ENCODE assay signal across 10 cellular contexts in the genomic region with DNA sequence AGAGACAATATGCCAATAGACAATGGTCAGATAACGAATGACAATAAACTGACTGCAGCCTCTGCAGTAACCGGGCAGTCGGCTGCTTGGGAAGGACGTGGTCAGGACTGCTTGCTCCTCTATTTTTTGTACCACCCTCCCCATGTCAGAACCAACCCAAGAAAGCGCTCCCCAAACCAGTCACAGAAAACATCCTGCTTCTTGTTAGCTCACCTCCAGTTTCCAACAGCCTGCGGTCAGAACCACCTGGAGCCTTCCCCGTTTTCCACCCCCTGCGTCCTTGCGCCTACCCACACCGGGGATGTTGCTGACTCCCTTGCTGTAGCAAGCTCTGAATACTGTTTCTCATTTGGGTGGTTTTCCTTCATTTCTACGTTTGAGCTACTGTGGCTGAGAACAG. TPM values are rescaled to one million over a fixed set of nuclear protein-coding genes. Genes with fewer than 3 reads are reported as not detected.
DNase-seq lines count a peak whose midpoint lies in the region; TF ChIP-seq lines count a peak whose summit lies in the region.
"Had no signal": no experiment of that assay in that cellular context is flagged by ENCODE, and none has a peak within 500 bp of the region (broad histone marks: within the 10 kb centered on the region; RNA-seq: fewer than 3 reads in every experiment).

No MANE protein-coding gene starts in this region.

- no peak overlapping the region for H3K27ac ChIP-seq in H9 (ENCODE audit: insufficient read length, low read depth, low read length)
- H3K27ac ChIP-seq in stomach: no peak overlapping the region
- no peak overlapping the region for H3K27ac ChIP-seq in esophagus squamous epithelium
- H3K27ac ChIP-seq: SJSA1 had no signal

- H3K4me3 ChIP-seq in Caco-2 (ENCODE audit: low read depth, low read length) (no peak overlapping the region), stomach (no peak overlapping the region), esophagus squamous epithelium (no peak overlapping the region)
- H3K4me3 ChIP-seq: SJSA1 had no signal

- H4K8ac ChIP-seq in H9 (replicated peaks; ENCODE audit: insufficient read length, low read depth, low read length): no peak overlapping the region

- CTCF ChIA-PET in Caco-2 (lab: Charles Lee): interaction anchor here (0.6 kb wide), 1 partner anchor 565 kb away, joined by 7 read pairs; no protein-coding TSS in a partner anchor
- CTCF ChIA-PET in MCF 10A (lab: Yijun Ruan, JAX): interaction anchor here (0.7 to 1.8 kb wide), 3 partner anchors 9 to 46 kb away, joined by 3 to 4 read pairs (median 3); no protein-coding TSS in a partner anchor

- H3K79me1 ChIP-seq in H9 (ENCODE audit: insufficient read depth, low read depth, low read length, poor library complexity, severe bottlenecking): no peaks in the 10 kb centered on the region

- H3K27me3 Mint-ChIP-seq in Caco-2 (ENCODE audit: insufficient read depth, unreplicated experiment) (no peaks in the 10 kb centered on the region), H9 (ENCODE audit: low read depth) (peaks cover 12% of the 10 kb centered on the region), MCF 10A (ENCODE audit: insufficient read depth, unreplicated experiment) (no peaks in the 10 kb centered on the region), osteocyte (ENCODE audit: unreplicated experiment) (no peaks in the 10 kb centered on the region)

- no peak overlapping the region for H3T11ph ChIP-seq in H9 (ENCODE audit: low read length)

- H4K5ac ChIP-seq in H9 (ENCODE audit: insufficient read length, low read depth, low read length): no peak overlapping the region

- no peaks in the 10 kb centered on the region for H4K20me1 ChIP-seq in H9 (ENCODE audit: control insufficient read depth, insufficient read depth, insufficient read length)

- H3K9me3 ChIP-seq in Caco-2 (no peaks in the 10 kb centered on the region), H9 (ENCODE audit: control insufficient read depth, low read depth, low read length) (peaks cover 5% of the 10 kb centered on the region), stomach (peaks cover 0 to 6% (median 0%) of the 10 kb centered on the region in 4 donors), esophagus squamous epithelium (no peaks in the 10 kb centered on the region)

- no peak overlapping the region for H2BK120ac ChIP-seq in H9 (ENCODE audit: low read depth, low read length, poor library complexity, severe bottlenecking)

- no peak for DNase-seq in Caco-2
- no peak for DNase-seq in H9
- no peak for DNase-seq in MCF 10A (ENCODE audit: unreplicated experiment)
- no peak for DNase-seq in osteocyte (ENCODE audit: extremely low spot score, unreplicated experiment)
- DNase-seq in ecto neural progenitor cell (ENCODE audit: low spot score): no peak
- DNase-seq in stomach: no peak
- no peak for DNase-seq in esophagus squamous epithelium (lab: John Stamatoyannopoulos, UW)
- DNase-seq: activated CD4-positive, alpha-beta T cell treated with anti-CD3 and anti-CD28 coated beads for 48 hours; NCI-H524 treated with DMSO at 0.1 percent for 48 hours had no signal

- H3K18ac ChIP-seq in H9 (ENCODE audit: insufficient read length, low read depth, low read length): no peak overlapping the region

- BruUV-seq in Caco-2 (replicated peaks; lab: Mats Ljungman, UMichigan) (no TSS peak), MCF 10A (replicated peaks; lab: Mats Ljungman, UMichigan) (no TSS peak)

- H2BK15ac ChIP-seq in H9 (ENCODE audit: low read depth, low read length): no peak overlapping the region

- no CpG with 5 or more reads among the region's 11 CpGs for WGBS in H9 (ENCODE audit: extremely low coverage, insufficient read length, low lambda C conversion rate)
- 66 to 85% (median 76%) methylated on average over 11 of the region's 11 CpGs for WGBS in stomach, 5 donors
- 76 to 79% methylated on average over 11 of the region's 11 CpGs for WGBS in esophagus squamous epithelium, 2 donors

- POLR2A ChIA-PET in Caco-2 (lab: Charles Lee): no interaction called here
- POLR2A ChIA-PET in MCF 10A (lab: Yijun Ruan, JAX): interaction anchor here (1.1 to 3.2 kb wide), 3 partner anchors 10 to 239 kb away, joined by 3 to 18 read pairs (median 9); no protein-coding TSS in a partner anchor

- TF ChIP-seq POLR2A in stomach (IDR thresholded peaks at IDR 0.05) (no peak), esophagus squamous epithelium (IDR thresholded peaks at IDR 0.05) (no peak)

- peaks cover 40% of the 10 kb centered on the region for H3K36me3 Mint-ChIP-seq in Caco-2 (ENCODE audit: insufficient read depth, unreplicated experiment)
- H3K36me3 Mint-ChIP-seq in H9 (ENCODE audit: insufficient read depth in 1 of 3, low read depth in 3 of 3): peaks cover 16 to 36% (median 31%) of the 10 kb centered on the region in 3 experiments
- H3K36me3 Mint-ChIP-seq in MCF 10A (ENCODE audit: insufficient read depth, unreplicated experiment): peaks cover 31% of the 10 kb centered on the region
- peaks cover 13% of the 10 kb centered on the region for H3K36me3 Mint-ChIP-seq in osteocyte (ENCODE audit: unreplicated experiment)

- no peak overlapping the region for H2AK5ac ChIP-seq in H9 (ENCODE audit: insufficient read length, low read length)

- no peaks in the 10 kb centered on the region for H3K4me1 ChIP-seq in Caco-2
- H3K4me1 ChIP-seq in H9 (ENCODE audit: insufficient read depth, low read length): no peaks in the 10 kb centered on the region
- peaks cover 0 to 33% (median 26%) of the 10 kb centered on the region in 4 donors for H3K4me1 ChIP-seq in stomach
- H3K4me1 ChIP-seq in esophagus squamous epithelium: peaks cover 3 to 38% (median 8%) of the 10 kb centered on the region in 3 donors

- H2AFZ ChIP-seq in H9 (ENCODE audit: low read length): no peak overlapping the region

- no peak overlapping the region for H3K4ac ChIP-seq in H9 (ENCODE audit: low read depth, low read length)

- no peak overlapping the region for H2BK5ac ChIP-seq in H9 (ENCODE audit: insufficient read length, low read length)

- TF ChIP-seq CTCF in Caco-2 (IDR thresholded peaks at IDR 0.05; ENCODE audit: insufficient read depth in 1 of 2, low read depth in 1 of 2, low read length in 1 of 2, severe bottlenecking in 1 of 2, unreplicated experiment in 1 of 2) (no peak), H9 (conservative IDR thresholded peaks at IDR 0.05) (no peak), MCF 10A (IDR thresholded peaks at IDR 0.05; ENCODE audit: unreplicated experiment) (no peak), osteocyte (IDR thresholded peaks at IDR 0.05) (no peak), stomach (IDR thresholded peaks at IDR 0.05) (no peak), esophagus squamous epithelium (IDR thresholded peaks at IDR 0.05) (no peak)

- no peak overlapping the region for H3K14ac ChIP-seq in H9 (ENCODE audit: insufficient read depth, low read length)

- no peak overlapping the region for H2BK12ac ChIP-seq in H9 (ENCODE audit: insufficient read length, low read depth, low read length)

- H3K23ac ChIP-seq in H9 (ENCODE audit: insufficient read length, low read depth, low read length): no peak overlapping the region

- H3K27me3 ChIP-seq in Caco-2 (replicated peaks; ENCODE audit: control insufficient read depth, insufficient read depth, low read length) (no peaks in the 10 kb centered on the region), H9 (ENCODE audit: insufficient read depth, low read length) (no peaks in the 10 kb centered on the region), stomach (no peaks in the 10 kb centered on the region), esophagus squamous epithelium (no peaks in the 10 kb centered on the region)
- H3K27me3 ChIP-seq: SJSA1 had no signal

- no peaks in the 10 kb centered on the region for H3K23me2 ChIP-seq in H9 (ENCODE audit: insufficient read length, low read depth, low read length, poor library complexity, severe bottlenecking)

- H3K4me1 Mint-ChIP-seq in Caco-2 (ENCODE audit: low read depth, unreplicated experiment) (no peaks in the 10 kb centered on the region), H9 (peaks cover 13 to 15% of the 10 kb centered on the region in 2 experiments), MCF 10A (ENCODE audit: insufficient read depth, unreplicated experiment) (peaks cover 15% of the 10 kb centered on the region), osteocyte (ENCODE audit: unreplicated experiment) (peaks cover 20% of the 10 kb centered on the region)

- peak overlapping the region; percentile 2 for H3K4me2 ChIP-seq in H9 (ENCODE audit: insufficient read depth, insufficient read length, low read length)

- H3K27ac Mint-ChIP-seq in Caco-2 (ENCODE audit: unreplicated experiment) (peak overlapping the region; percentile 70), H9 (no peak overlapping the region; a peak in 1 of 7 replicates), MCF 10A (ENCODE audit: low read depth, unreplicated experiment) (peak overlapping the region; percentile 8), osteocyte (ENCODE audit: unreplicated experiment) (peak overlapping the region; percentile 56)

- H3K9me3 Mint-ChIP-seq in Caco-2 (ENCODE audit: unreplicated experiment): no peaks in the 10 kb centered on the region
- H3K9me3 Mint-ChIP-seq in H9: no peaks in the 10 kb centered on the region
- H3K9me3 Mint-ChIP-seq in MCF 10A (ENCODE audit: unreplicated experiment): no peaks in the 10 kb centered on the region
- H3K9me3 Mint-ChIP-seq in osteocyte (ENCODE audit: unreplicated experiment): no peaks in the 10 kb centered on the region

- H4K91ac ChIP-seq in H9 (ENCODE audit: insufficient read length, low read depth, low read length): no peak overlapping the region

- peak overlapping the region; percentile 84 for H3K4me3 Mint-ChIP-seq in Caco-2 (ENCODE audit: unreplicated experiment)
- H3K4me3 Mint-ChIP-seq in H9: peak overlapping the region; percentile 38 to 95; a peak in 4 of 5 replicates
- peak overlapping the region; percentile 94 for H3K4me3 Mint-ChIP-seq in MCF 10A (ENCODE audit: unreplicated experiment)
- peak overlapping the region; percentile 96 for H3K4me3 Mint-ChIP-seq in osteocyte (ENCODE audit: unreplicated experiment)

- TF ChIP-seq EP300 in stomach (IDR thresholded peaks at IDR 0.05): no peak

- H3K36me3 ChIP-seq in Caco-2 (ENCODE audit: control insufficient read depth, insufficient read depth, low read length) (peaks cover 6% of the 10 kb centered on the region), stomach (peaks cover 29 to 38% (median 33%) of the 10 kb centered on the region in 4 donors), esophagus squamous epithelium (peaks cover 14 to 41% (median 19%) of the 10 kb centered on the region in 3 donors)

- no peak overlapping the region for H2BK20ac ChIP-seq in H9 (ENCODE audit: low read depth, low read length, poor library complexity, severe bottlenecking)

- H3K9ac ChIP-seq in H9 (ENCODE audit: extremely low read depth, insufficient read length, low read length): no peak overlapping the region

- intact Hi-C loops in Caco-2 (cut with micrococcal nuclease; ENCODE audit: unreplicated experiment): no loop called here
- intact Hi-C loops in MCF 10A (cut with micrococcal nuclease): no loop called here
- intact Hi-C loops in stomach (cut with DNase I; ENCODE audit: low total_unique reads): no loop called here
- intact Hi-C loops in esophagus squamous epithelium (cut with DNase I): no loop called here

- H3K56ac ChIP-seq in H9 (ENCODE audit: insufficient read length, low read depth, low read length): no peak overlapping the region

- no peaks in the 10 kb centered on the region for H3K79me2 ChIP-seq in H9 (ENCODE audit: insufficient read depth, low read length)

RNA-seq across cellular contexts. Expression of a gene that starts 1.7 kb away (rescaled TPM):
- total RNA-seq in Caco-2 (2022) (37.8 and 43.0 TPM in 2 replicates), H9 (2021) (30.4 and 31.1 TPM in 2 replicates), MCF 10A (2022) (40.3 and 42.8 TPM in 2 replicates), osteocyte (25.8 and 27.6 TPM in 2 replicates), stomach (10 to 100 TPM in 4 of 5 donors, 1 to 10 TPM in 1; 8.0 to 46.0 (median 27.0) TPM), esophagus squamous epithelium (10 to 100 TPM in 3 of 4 donors, 1 to 10 TPM in 1; 6.9 to 21.9 (median 10.7) TPM)
- 10 to 100 TPM; 15.1 to 31.1 (median 27.2) TPM for polyA plus RNA-seq in stomach

RNA-seq across cellular contexts. Expression of a gene that starts 39.6 kb away (rescaled TPM):
- total RNA-seq in Caco-2 (2022): 250 and 259 TPM in 2 replicates
- total RNA-seq in H9 (2021): 144 and 147 TPM in 2 replicates
- 612 and 1,251 TPM in 2 replicates for total RNA-seq in MCF 10A (2022)
- total RNA-seq in osteocyte: 447 and 458 TPM in 2 replicates
- total RNA-seq in stomach: 100 to 1,000 TPM; 163 to 693 (median 508) TPM
- 100 to 1,000 TPM; 166 to 251 (median 213) TPM for polyA plus RNA-seq in stomach
- 100 to 1,000 TPM; 105 to 236 (median 149) TPM for total RNA-seq in esophagus squamous epithelium

RNA-seq across cellular contexts. Expression of a gene that starts 47.4 kb away (rescaled TPM):
- total RNA-seq in Caco-2 (2022): 106 and 107 TPM in 2 replicates
- 57.0 and 62.1 TPM in 2 replicates for total RNA-seq in H9 (2021)
- 162 and 166 TPM in 2 replicates for total RNA-seq in MCF 10A (2022)
- total RNA-seq in osteocyte: 135 and 136 TPM in 2 replicates
- total RNA-seq in stomach: 100 to 1,000 TPM in 2 of 5 donors, 10 to 100 TPM in 3; 52.0 to 260 (median 87.5) TPM
- polyA plus RNA-seq in stomach: 10 to 100 TPM; 29.9 to 44.5 (median 42.1) TPM
- total RNA-seq in esophagus squamous epithelium: 10 to 100 TPM; 50.7 to 78.5 (median 62.4) TPM

RNA-seq across cellular contexts. Expression of a gene that starts 53.6 kb away (rescaled TPM):
- 215 and 217 TPM in 2 replicates for total RNA-seq in Caco-2 (2022)
- 140 and 147 TPM in 2 replicates for total RNA-seq in H9 (2021)
- total RNA-seq in MCF 10A (2022): 153 and 198 TPM in 2 replicates
- 185 and 198 TPM in 2 replicates for total RNA-seq in osteocyte
- total RNA-seq in stomach: 100 to 1,000 TPM; 149 to 617 (median 206) TPM
- 100 to 1,000 TPM in 2 of 3 donors, 10 to 100 TPM in 1; 85.0 to 115 (median 101) TPM for polyA plus RNA-seq in stomach
- 100 to 1,000 TPM in 1 of 4 donors, 10 to 100 TPM in 3; 68.5 to 119 (median 87.7) TPM for total RNA-seq in esophagus squamous epithelium

Comparison
In these comparisons a context has a peak if more than half of its experiments do, and no peak if none do; other contexts are left out.
1. H3K27ac Mint-ChIP-seq: peak in Caco-2 (single experiment), MCF 10A (single experiment) and osteocyte (single experiment); none in H9 (0 of 3).
2. Peak in every context shown above with its lines, with median percentiles within 50 percentile points of each other: H3K4me3 Mint-ChIP-seq.